Comparison of ENCODE assay signal across 9 cellular contexts in genomic region chr16:3642397-3643094, GRCh38. TPM values are rescaled to one million over a fixed set of nuclear protein-coding genes. Genes with fewer than 3 reads are reported as not detected.
DNase-seq lines count a peak whose midpoint lies in the region; TF ChIP-seq lines count a peak whose summit lies in the region.
"Had no signal": no experiment of that assay in that cellular context is flagged by ENCODE, and none has a peak within 500 bp of the region (broad histone marks: within the 10 kb centered on the region; RNA-seq: fewer than 3 reads in every experiment).

No MANE protein-coding gene starts in this region.

- POLR2A ChIA-PET in RWPE1 (lab: Yijun Ruan, JAX; ENCODE audit: low non-redundant PET) = no interaction called here

- peak overlapping the region; percentile 5 for H3K4ac ChIP-seq in trophoblast cell (ENCODE audit: low read depth, low read length)

- no peak for TF ChIP-seq CTCF in RWPE1 (conservative IDR thresholded peaks at IDR 0.05; ENCODE audit: low read depth)

- H3K4me3 ChIP-seq in trophoblast cell (ENCODE audit: low read depth, low read length) = peak overlapping the region; percentile 18

- no peak overlapping the region for H3K23ac ChIP-seq in trophoblast cell (ENCODE audit: low read length)

- peak overlapping the region; percentile 15 for H3K14ac ChIP-seq in trophoblast cell (ENCODE audit: low read length)

- H3K4me1 ChIP-seq in trophoblast cell (ENCODE audit: control insufficient read depth in 1 of 2, insufficient read depth in 2 of 2, low read length in 2 of 2) = peaks cover 28 to 43% of the 10 kb centered on the region in 2 experiments

- peak; percentile 32 for DNase-seq in ELR (ENCODE audit: low read depth)
- DNase-seq in RWPE1 (ENCODE audit: low spot score) = peak; percentile 75
- peak; percentile 22 for DNase-seq in epithelial cell of prostate (ENCODE audit: low read depth, low spot score)
- DNase-seq in trophoblast cell = peak; percentile 71 to 88
- DNase-seq in AG08395 (ENCODE audit: low spot score) = no peak
- no peak for DNase-seq in activated CD4-positive, alpha-beta T cell treated with anti-CD3 and anti-CD28 coated beads for 1 hour
- no peak for DNase-seq in NCI-H2029 (lab: John Stamatoyannopoulos, UW)
- DNase-seq in HK-2 (ENCODE audit: unreplicated experiment) = no peak
- DNase-seq: NCI-H774 had no signal

- H2AFZ ChIP-seq in trophoblast cell (ENCODE audit: insufficient read depth, low read length, poor library complexity) = peak overlapping the region; percentile 23

- H4K8ac ChIP-seq in trophoblast cell (ENCODE audit: low read depth, low read length) = peak overlapping the region; percentile 32

- H2BK5ac ChIP-seq in trophoblast cell (ENCODE audit: low read depth, low read length, poor library complexity) = peak overlapping the region; percentile 27

- no peak overlapping the region for H4K12ac ChIP-seq in trophoblast cell (ENCODE audit: low read depth, low read length)

- peaks cover 2% of the 10 kb centered on the region for H3K9me3 ChIP-seq in trophoblast cell (ENCODE audit: insufficient read depth, low read depth, low read length)

- peak overlapping the region; percentile 8 for H2BK120ac ChIP-seq in trophoblast cell (ENCODE audit: insufficient read depth, low read length, poor library complexity)

- H3K4me2 ChIP-seq in trophoblast cell (ENCODE audit: low read length) = peak overlapping the region; percentile 45

- CTCF ChIA-PET in RWPE1 (lab: Yijun Ruan, JAX) = interaction anchor here (0.6 kb wide), 1 partner anchor 13 kb away, joined by 3 read pairs; no protein-coding TSS in a partner anchor

- H3K27ac ChIP-seq in RWPE1 = peak overlapping the region; percentile 18
- H3K27ac ChIP-seq in epithelial cell of prostate = no peak overlapping the region
- H3K27ac ChIP-seq in trophoblast cell (ENCODE audit: low read depth, low read length) = peak overlapping the region; percentile 65

- H4K91ac ChIP-seq in trophoblast cell (ENCODE audit: low read depth, low read length) = peak overlapping the region; percentile 79

- no peaks in the 10 kb centered on the region for H3K79me2 ChIP-seq in trophoblast cell (ENCODE audit: control insufficient read depth, insufficient read depth, low read length, poor library complexity)

- peaks cover 19% of the 10 kb centered on the region for H3K79me1 ChIP-seq in trophoblast cell (ENCODE audit: low read length)

- H3K18ac ChIP-seq in trophoblast cell (ENCODE audit: low read length) = peak overlapping the region; percentile 19

- H3K9ac ChIP-seq in trophoblast cell (ENCODE audit: low read length) = no peak overlapping the region

- WGBS in trophoblast cell (ENCODE audit: extremely low coverage, insufficient coverage, insufficient read length) = no CpG with 5 or more reads among the region's 21 CpGs

- H3K36me3 ChIP-seq in trophoblast cell (ENCODE audit: control insufficient read depth in 1 of 2, insufficient read depth in 2 of 2, low read length in 2 of 2) = peaks cover 3 to 7% of the 10 kb centered on the region in 2 experiments

- no peaks in the 10 kb centered on the region for H3K27me3 ChIP-seq in trophoblast cell (ENCODE audit: insufficient read depth, low read length)

- no peak overlapping the region for H2BK12ac ChIP-seq in trophoblast cell (ENCODE audit: low read length)

- no peak overlapping the region for H2AK5ac ChIP-seq in trophoblast cell (ENCODE audit: low read length)

RNA-seq across cellular contexts. Expression of gene DNASE1, which starts 11.9 kb away (rescaled TPM):
- polyA plus RNA-seq in trophoblast cell (2013) = 10.6 and 11.7 TPM in 2 replicates

RNA-seq across cellular contexts. Expression of gene SLX4, which starts 31.1 kb away (rescaled TPM):
- 5.4 and 5.6 TPM in 2 replicates for polyA plus RNA-seq in trophoblast cell (2013)

Comparison
In these comparisons a context has a peak if more than half of its experiments do, and no peak if none do; other contexts are left out.
1. DNase-seq: peak in ELR (single experiment), RWPE1 (single experiment), epithelial cell of prostate (single experiment) and trophoblast cell (2 of 2); none in AG08395 (single experiment), activated CD4-positive, alpha-beta T cell treated with anti-CD3 and anti-CD28 coated beads for 1 hour (single experiment), NCI-H2029 (single experiment) and HK-2 (single experiment).